4 cellular contexts compared by ENCODE assay signal in genomic region chr1:76879014-76879413, GRCh38. TPM values are rescaled to one million over a fixed set of nuclear protein-coding genes. Genes with fewer than 3 reads are reported as not detected.
"Had no signal": no experiment of that assay in that cellular context is flagged by ENCODE, and none has a peak within 500 bp of the region (broad histone marks: within the 10 kb centered on the region; RNA-seq: fewer than 3 reads in every experiment).

No MANE protein-coding gene starts in this region.

RNA-seq across cellular contexts. Expression of gene ST6GALNAC5, which starts 11.7 kb away (rescaled TPM):
- total RNA-seq: mononuclear cell, natural killer cell, subcutaneous adipose tissue had no signal
- polyA plus RNA-seq: immature natural killer cell had no signal
